In genomic region chr10:21423850-21424249, GRCh38 we compare ENCODE assay signal across 19 cellular contexts.
"Had no signal": no experiment of that assay in that cellular context is flagged by ENCODE, and none has a peak within 500 bp of the region (broad histone marks: within the 10 kb centered on the region; RNA-seq: fewer than 3 reads in every experiment).

No MANE protein-coding gene starts in this region.

- DNase-seq: Kasumi-1, MM.1S, NCI-H1092 treated with DMSO at 0.1 percent for 48 hours, NCI-H1436 treated with DMSO at 0.1 percent for 48 hours, NCI-H1694 treated with DMSO at 0.1 percent for 48 hours, NCI-H1930, NCI-H2081, NCI-H2107, NCI-H2227 treated with DMSO at 0.1 percent for 48 hours, NCI-H524, NCI-H69, NCI-H774, SHP77 treated with DMSO at 0.1 percent for 48 hours, SJCRH30 had no signal

- H3K9me3 ChIP-seq: SJCRH30 had no signal

- H3K4me3 ChIP-seq: K562, SJCRH30 had no signal

- H3K36me3 ChIP-seq: SJCRH30 had no signal

- H3K4me1 ChIP-seq: SJCRH30 had no signal

- FAIRE-seq: HTR-8/SVneo, K562 had no signal

- H3K27me3 ChIP-seq: SJCRH30 had no signal

- H3K27ac ChIP-seq: HL-60, KMS-11, RWPE1, SJCRH30 had no signal

- H3K9ac ChIP-seq: KMS-11 had no signal

- H3K4me2 ChIP-seq: KMS-11 had no signal

- ATAC-seq: K562 had no signal
